In genomic region chr3:73427018-73427750, GRCh38 we compare ENCODE assay signal across 27 cellular contexts.
DNase-seq lines count a peak whose midpoint lies in the region; ATAC-seq and FAIRE-seq lines count a peak whose summit lies in the region.
"Had no signal": no experiment of that assay in that cellular context is flagged by ENCODE, and none has a peak within 500 bp of the region (broad histone marks: within the 10 kb centered on the region; RNA-seq: fewer than 3 reads in every experiment).

No MANE protein-coding gene starts in this region.

- no peaks in the 10 kb centered on the region for H3K9me3 ChIP-seq in right cardiac atrium (ENCODE audit: control insufficient read depth, low read length)
- H3K9me3 ChIP-seq: breast epithelium, gastrocnemius medialis, mucosa of descending colon, thyroid gland had no signal

- no peaks in the 10 kb centered on the region for H3K27me3 ChIP-seq in right cardiac atrium (ENCODE audit: control insufficient read depth, insufficient read depth)
- H3K27me3 ChIP-seq in rectal smooth muscle tissue (ENCODE audit: control insufficient read depth, insufficient read depth, low read length) = no peaks in the 10 kb centered on the region
- H3K27me3 ChIP-seq: breast epithelium, gastrocnemius medialis, thyroid gland had no signal

- peak; percentile 23 for FAIRE-seq in urothelium cell line (lab: Jason Lieb, UNC)
- FAIRE-seq: colon, islet of Langerhans had no signal

- H3K4me3 ChIP-seq in right cardiac atrium (ENCODE audit: low read length) (no peak overlapping the region), rectal smooth muscle tissue (ENCODE audit: low read length) (no peak overlapping the region)
- H3K4me3 ChIP-seq: breast epithelium, gastrocnemius medialis, mucosa of descending colon, thyroid gland had no signal

- intact Hi-C loops in right cardiac atrium (cut with DNase I) = no loop called here

- ATAC-seq in right cardiac atrium (peak; percentile 57 to 66), GM19395 (IDR thresholded peaks at IDR 0.05; ENCODE audit: unreplicated experiment) (no peak), HG03196 (IDR thresholded peaks at IDR 0.05; ENCODE audit: unreplicated experiment) (no peak)
- ATAC-seq: CD8-positive, alpha-beta T cell; mucosa of descending colon had no signal

- no peak overlapping the region for H3K9ac ChIP-seq in rectal smooth muscle tissue (ENCODE audit: low read length)

- H3K36me3 ChIP-seq in rectal smooth muscle tissue (ENCODE audit: control insufficient read depth, insufficient read depth, low read length) = no peaks in the 10 kb centered on the region
- H3K36me3 ChIP-seq: breast epithelium, gastrocnemius medialis, thyroid gland had no signal

- DNase-seq in NCI-H82 (lab: John Stamatoyannopoulos, UW) = peak; percentile 12
- DNase-seq in NCI-H82 treated with DMSO at 0.1 percent for 48 hours (lab: John Stamatoyannopoulos, UW; ENCODE audit: unreplicated experiment) = no peak
- DNase-seq in right cardiac atrium = no peak
- DNase-seq in urothelium cell line (ENCODE audit: low spot score) = no peak
- DNase-seq in midbrain (lab: John Stamatoyannopoulos, UW) = no peak
- DNase-seq: 8988T; activated CD4-positive, alpha-beta T cell treated with anti-CD3 and anti-CD28 coated beads, Interleukin-2, amount 10 ng/mL, durations not matched to agents 7 days and 5 days; activated naive CD4-positive, alpha-beta T cell treated with anti-CD3 and anti-CD28 coated beads, Interleukin-2, amount 10 ng/mL, durations not matched to agents 7 days and 5 days; amniotic stem cell; CD8-positive, alpha-beta T cell; gastrocnemius medialis; mucosa of descending colon; NCI-H1105 treated with DMSO at 0.1 percent for 48 hours; NCI-H2107; NCI-H510A treated with DMSO at 0.1 percent for 48 hours; nucleus accumbens; RPMI8226; stimulated activated CD4-positive, alpha-beta T cell treated with anti-CD3 and anti-CD28 coated beads, Interleukin-12 subunit alpha, Interleukin-12 subunit beta, amount 100 ng/mL, for 4 hours; stimulated activated naive CD4-positive, alpha-beta T cell treated with Interleukin-2 at 50 U/mL for 16 hours; thyroid gland had no signal

- H3K4me1 ChIP-seq in right cardiac atrium (ENCODE audit: control insufficient read depth, insufficient read depth, low read length) (peaks cover 3% of the 10 kb centered on the region), rectal smooth muscle tissue (ENCODE audit: control insufficient read depth, insufficient read depth, low read length) (peaks cover 36% of the 10 kb centered on the region)
- H3K4me1 ChIP-seq: breast epithelium had no signal

- WGBS in right cardiac atrium = 70% methylated on average over 11 of the region's 11 CpGs

- H3K27ac ChIP-seq in right cardiac atrium (ENCODE audit: low read length) (peak overlapping the region; percentile 80), rectal smooth muscle tissue (ENCODE audit: low read depth, low read length) (peak overlapping the region; percentile 2)
- H3K27ac ChIP-seq: thyroid gland, VCaP had no signal

Comparison
In these comparisons a context has a peak if more than half of its experiments do, and no peak if none do; other contexts are left out.
1. ATAC-seq: peak in right cardiac atrium (2 of 2); none in GM19395 (single experiment) and HG03196 (single experiment).